In genomic region chr1:180157108-180157507, GRCh38 we compare ENCODE assay signal across 10 cellular contexts. TPM values are rescaled to one million over a fixed set of nuclear protein-coding genes. Genes with fewer than 3 reads are reported as not detected.
DNase-seq lines count a peak whose midpoint lies in the region; ATAC-seq, FAIRE-seq and TF ChIP-seq lines count a peak whose summit lies in the region.
"Had no signal": no experiment of that assay in that cellular context is flagged by ENCODE, and none has a peak within 500 bp of the region (broad histone marks: within the 10 kb centered on the region; RNA-seq: fewer than 3 reads in every experiment).

No MANE protein-coding gene starts in this region.

- ATAC-seq in stimulated activated naive CD8-positive, alpha-beta T cell treated with anti-CD3 and anti-CD28 coated beads, Interleukin-15, amount 100 ng/mL, for 72 hours, result no peak
- ATAC-seq in left lung, result no peak
- no peak for ATAC-seq in GM21528 (IDR thresholded peaks at IDR 0.05; ENCODE audit: low FRiP score, unreplicated experiment)
- no peak for ATAC-seq in GM19023 (IDR thresholded peaks at IDR 0.05; ENCODE audit: unreplicated experiment)
- ATAC-seq: activated naive CD4-positive, alpha-beta T cell treated with anti-CD3 and anti-CD28 coated beads, Interleukin-2, amount 50 U/mL, for 72 hours; WTC11 had no signal

- peak overlapping the region; percentile 41 for H3K27ac Mint-ChIP-seq in stimulated activated naive CD8-positive, alpha-beta T cell treated with anti-CD3 and anti-CD28 coated beads, Interleukin-15, Interleukin-2, amounts not matched to agents 100 ng/mL and 50 ng/mL, for 24 hours
- H3K27ac Mint-ChIP-seq in stimulated activated naive CD8-positive, alpha-beta T cell treated with anti-CD3 and anti-CD28 coated beads, Interleukin-15, amount 100 ng/mL, for 72 hours, result no peak overlapping the region
- H3K27ac Mint-ChIP-seq in astrocyte (ENCODE audit: unreplicated experiment), result peak overlapping the region; percentile 51
- H3K27ac Mint-ChIP-seq: activated naive CD4-positive, alpha-beta T cell treated with anti-CD3 and anti-CD28 coated beads, Interleukin-2, amount 50 U/mL, for 72 hours; WTC11 had no signal

- H3K27me3 Mint-ChIP-seq in stimulated activated naive CD8-positive, alpha-beta T cell treated with anti-CD3 and anti-CD28 coated beads, Interleukin-15, Interleukin-2, amounts not matched to agents 100 ng/mL and 50 ng/mL, for 24 hours, result no peaks in the 10 kb centered on the region
- H3K27me3 Mint-ChIP-seq in stimulated activated naive CD8-positive, alpha-beta T cell treated with anti-CD3 and anti-CD28 coated beads, Interleukin-15, amount 100 ng/mL, for 72 hours, result no peaks in the 10 kb centered on the region
- no peaks in the 10 kb centered on the region for H3K27me3 Mint-ChIP-seq in astrocyte (ENCODE audit: low read depth, unreplicated experiment)

- no peak overlapping the region for H3K4me3 Mint-ChIP-seq in stimulated activated naive CD8-positive, alpha-beta T cell treated with anti-CD3 and anti-CD28 coated beads, Interleukin-15, Interleukin-2, amounts not matched to agents 100 ng/mL and 50 ng/mL, for 24 hours
- no peak overlapping the region for H3K4me3 Mint-ChIP-seq in stimulated activated naive CD8-positive, alpha-beta T cell treated with anti-CD3 and anti-CD28 coated beads, Interleukin-15, amount 100 ng/mL, for 72 hours
- peak overlapping the region; percentile 63 for H3K4me3 Mint-ChIP-seq in astrocyte (ENCODE audit: unreplicated experiment)
- H3K4me3 Mint-ChIP-seq: WTC11 had no signal

- peaks cover 6% of the 10 kb centered on the region for H3K36me3 Mint-ChIP-seq in stimulated activated naive CD8-positive, alpha-beta T cell treated with anti-CD3 and anti-CD28 coated beads, Interleukin-15, Interleukin-2, amounts not matched to agents 100 ng/mL and 50 ng/mL, for 24 hours (ENCODE audit: low read depth)
- H3K36me3 Mint-ChIP-seq in astrocyte (ENCODE audit: low read depth, unreplicated experiment), result peaks cover 2% of the 10 kb centered on the region
- H3K36me3 Mint-ChIP-seq: WTC11 had no signal

- H3K27ac ChIP-seq in astrocyte (ENCODE audit: low read depth, low read length), result peak overlapping the region; percentile 73
- peak overlapping the region; percentile 86 to 95 for H3K27ac ChIP-seq in left lung
- H3K27ac ChIP-seq in vagina, result no peak overlapping the region

- H3K9ac ChIP-seq in astrocyte (ENCODE audit: low read length), result peak overlapping the region; percentile 34

- H3K4me3 ChIP-seq in astrocyte (ENCODE audit: insufficient read depth, low read depth, low read length) (peak overlapping the region; percentile 87), left lung (peak overlapping the region in 1 of 2 donors; percentile 10), vagina (peak overlapping the region in 1 of 2 donors; percentile 91)

- FAIRE-seq in astrocyte (lab: Jason Lieb, UNC), result no peak

- H2AFZ ChIP-seq in astrocyte (ENCODE audit: low read depth, low read length), result no peak overlapping the region

- H3K27me3 ChIP-seq in astrocyte (ENCODE audit: insufficient read depth, low read length), result no peaks in the 10 kb centered on the region
- H3K27me3 ChIP-seq in left lung, result no peaks in the 10 kb centered on the region
- H3K27me3 ChIP-seq in vagina, result no peaks in the 10 kb centered on the region

- intact Hi-C loops in left lung (cut with DNase I), result loop anchor here in 1 of 2 donors (10.0 kb wide), 1 partner anchor 272 kb away; the partner anchor contains the start of gene TOR1AIP1
- intact Hi-C loops in vagina (cut with DNase I), result loop anchor here (10.0 kb wide), 1 partner anchor 272 kb away; the partner anchor contains the start of gene TOR1AIP1

- peaks cover 55% of the 10 kb centered on the region for H4K20me1 ChIP-seq in astrocyte (ENCODE audit: insufficient read depth, low read length)

- H3K9me3 ChIP-seq in astrocyte (ENCODE audit: insufficient read depth, low read depth, low read length), result no peaks in the 10 kb centered on the region
- no peaks in the 10 kb centered on the region for H3K9me3 ChIP-seq in left lung
- no peaks in the 10 kb centered on the region for H3K9me3 ChIP-seq in vagina

- TF ChIP-seq CTCF in astrocyte (IDR thresholded peaks at IDR 0.05; ENCODE audit: insufficient read depth, low read depth, low read length), result no peak
- TF ChIP-seq CTCF in left lung (IDR thresholded peaks at IDR 0.05), result no peak
- no peak for TF ChIP-seq CTCF in vagina (IDR thresholded peaks at IDR 0.05)

- peaks cover 69% of the 10 kb centered on the region for H3K79me2 ChIP-seq in astrocyte (ENCODE audit: insufficient read depth, low read length)

- H3K9me3 Mint-ChIP-seq in stimulated activated naive CD8-positive, alpha-beta T cell treated with anti-CD3 and anti-CD28 coated beads, Interleukin-15, Interleukin-2, amounts not matched to agents 100 ng/mL and 50 ng/mL, for 24 hours, result no peaks in the 10 kb centered on the region
- H3K9me3 Mint-ChIP-seq in stimulated activated naive CD8-positive, alpha-beta T cell treated with anti-CD3 and anti-CD28 coated beads, Interleukin-15, amount 100 ng/mL, for 72 hours, result no peaks in the 10 kb centered on the region
- H3K9me3 Mint-ChIP-seq in astrocyte (ENCODE audit: unreplicated experiment), result no peaks in the 10 kb centered on the region
- H3K9me3 Mint-ChIP-seq: activated naive CD4-positive, alpha-beta T cell treated with anti-CD3 and anti-CD28 coated beads, Interleukin-2, amount 50 U/mL, for 72 hours; WTC11 had no signal

- peak overlapping the region; percentile 98 for H3K4me2 ChIP-seq in astrocyte (ENCODE audit: low read length)

- H3K4me1 ChIP-seq in astrocyte (ENCODE audit: insufficient read depth, low read length), result peaks cover 33% of the 10 kb centered on the region
- peaks cover 16 to 68% of the 10 kb centered on the region in 2 donors for H3K4me1 ChIP-seq in left lung
- peaks cover 42% of the 10 kb centered on the region for H3K4me1 ChIP-seq in vagina

- no peak for DNase-seq in stimulated activated naive CD8-positive, alpha-beta T cell treated with anti-CD3 and anti-CD28 coated beads, Interleukin-15, amount 100 ng/mL, for 72 hours
- DNase-seq in astrocyte (ENCODE audit: low read depth) (peak; percentile 61), left lung (no peak), vagina (ENCODE audit: extremely low spot score in 2 of 2) (peak; percentile 87 to 88), epidermal melanocyte (ENCODE audit: insufficient read length, low spot score) (no peak)

- TF ChIP-seq POLR2A in vagina (IDR thresholded peaks at IDR 0.05), result no peak

- H3K36me3 ChIP-seq in astrocyte (ENCODE audit: insufficient read depth, low read length) (no peaks in the 10 kb centered on the region), left lung (no peaks in the 10 kb centered on the region), vagina (no peaks in the 10 kb centered on the region)

- peaks cover 33% of the 10 kb centered on the region for H3K4me1 Mint-ChIP-seq in stimulated activated naive CD8-positive, alpha-beta T cell treated with anti-CD3 and anti-CD28 coated beads, Interleukin-15, Interleukin-2, amounts not matched to agents 100 ng/mL and 50 ng/mL, for 24 hours (ENCODE audit: low read depth)
- peaks cover 56% of the 10 kb centered on the region for H3K4me1 Mint-ChIP-seq in stimulated activated naive CD8-positive, alpha-beta T cell treated with anti-CD3 and anti-CD28 coated beads, Interleukin-15, amount 100 ng/mL, for 72 hours
- H3K4me1 Mint-ChIP-seq in astrocyte (ENCODE audit: low read depth, unreplicated experiment), result peaks cover 22% of the 10 kb centered on the region

RNA-seq across cellular contexts. Expression of gene QSOX1, which starts 2.4 kb away (rescaled TPM):
- total RNA-seq in astrocyte, result 156 and 184 TPM in 2 replicates
- total RNA-seq in left lung, result 100 to 1,000 TPM; 433 to 482 TPM
- 103 TPM for total RNA-seq in vagina

Comparison
In these comparisons a context has a peak if more than half of its experiments do, and no peak if none do; other contexts are left out.
1. H3K27ac Mint-ChIP-seq: peak in stimulated activated naive CD8-positive, alpha-beta T cell treated with anti-CD3 and anti-CD28 coated beads, Interleukin-15, Interleukin-2, amounts not matched to agents 100 ng/mL and 50 ng/mL, for 24 hours (single experiment) and astrocyte (single experiment); none in stimulated activated naive CD8-positive, alpha-beta T cell treated with anti-CD3 and anti-CD28 coated beads, Interleukin-15, amount 100 ng/mL, for 72 hours (0 of 2).
2. DNase-seq: peak in astrocyte (single experiment) and vagina (2 of 2); none in stimulated activated naive CD8-positive, alpha-beta T cell treated with anti-CD3 and anti-CD28 coated beads, Interleukin-15, amount 100 ng/mL, for 72 hours (0 of 2), left lung (0 of 2) and epidermal melanocyte (single experiment).